ENCODE assay signal across 17 cellular contexts in genomic region chr13:111845621-111846351, GRCh38.
DNase-seq lines count a peak whose midpoint lies in the region; ATAC-seq and TF ChIP-seq lines count a peak whose summit lies in the region.
"Had no signal": no experiment of that assay in that cellular context is flagged by ENCODE, and none has a peak within 500 bp of the region (broad histone marks: within the 10 kb centered on the region; RNA-seq: fewer than 3 reads in every experiment).

No MANE protein-coding gene starts in this region.

- no peak for TF ChIP-seq CTCF in GM23338 (conservative IDR thresholded peaks at IDR 0.05; ENCODE audit: low read depth in 2 of 2)
- no peak for TF ChIP-seq CTCF in WTC11 (IDR thresholded peaks at IDR 0.05)
- no peak for TF ChIP-seq CTCF in activated CD8-positive, alpha-beta T cell treated with anti-CD3 and anti-CD28 coated beads for 36 hours (IDR thresholded peaks at IDR 0.05)
- TF ChIP-seq CTCF in nephron progenitor cell (IDR thresholded peaks at IDR 0.05) = no peak

- H3K9me3 Mint-ChIP-seq in GM23338 (peaks cover 19% of the 10 kb centered on the region; the same call in 2 of the 3 replicates), WTC11 (peaks cover 13% of the 10 kb centered on the region), nephron progenitor cell (peaks cover 20% of the 10 kb centered on the region)
- H3K9me3 Mint-ChIP-seq in activated CD8-positive, alpha-beta T cell treated with anti-CD3 and anti-CD28 coated beads for 36 hours = peaks cover 2% of the 10 kb centered on the region
- H3K9me3 Mint-ChIP-seq: activated T-helper 17 cell treated with anti-CD3 and anti-CD28 coated beads, Interleukin-2, amount 50 U/mL, for 72 hours had no signal

- intact Hi-C loops in activated CD8-positive, alpha-beta T cell treated with anti-CD3 and anti-CD28 coated beads for 36 hours (cut with micrococcal nuclease) = no loop called here

- H3K4me1 Mint-ChIP-seq in GM23338 (peaks cover 43% of the 10 kb centered on the region), WTC11 (peaks cover 45% of the 10 kb centered on the region), nephron progenitor cell (peaks cover 20% of the 10 kb centered on the region)
- no peaks in the 10 kb centered on the region for H3K4me1 Mint-ChIP-seq in activated CD8-positive, alpha-beta T cell treated with anti-CD3 and anti-CD28 coated beads for 36 hours (ENCODE audit: low read depth)
- H3K4me1 Mint-ChIP-seq: activated CD8-positive, alpha-beta memory T cell treated with anti-CD3 and anti-CD28 coated beads, Interleukin-2, amount 10 ng/mL, durations not matched to agents 7 days and 5 days; activated T-helper 17 cell treated with anti-CD3 and anti-CD28 coated beads, Interleukin-2, amount 50 U/mL, for 72 hours had no signal

- peaks cover 37% of the 10 kb centered on the region for H3K4me1 ChIP-seq in GM23338 (ENCODE audit: insufficient read depth)
- peaks cover 27% of the 10 kb centered on the region for H3K4me1 ChIP-seq in HUES64 (ENCODE audit: insufficient read depth, low read length)

- peak overlapping the region; percentile 42; the same call in 1 of the 2 replicates for H3K9ac ChIP-seq in HUES64 (ENCODE audit: low read depth, low read length)

- H3K27me3 Mint-ChIP-seq in GM23338 (ENCODE audit: insufficient read depth, low read depth, poor library complexity) (peaks cover 11% of the 10 kb centered on the region), WTC11 (ENCODE audit: low read depth) (no peaks in the 10 kb centered on the region), nephron progenitor cell (ENCODE audit: low read depth, poor library complexity) (peaks cover 39% of the 10 kb centered on the region)
- peaks cover 17% of the 10 kb centered on the region for H3K27me3 Mint-ChIP-seq in activated CD8-positive, alpha-beta T cell treated with anti-CD3 and anti-CD28 coated beads for 36 hours

- peaks cover 9% of the 10 kb centered on the region; the same call in 1 of the 2 replicates for H3K36me3 ChIP-seq in GM23338 (ENCODE audit: insufficient read depth)
- H3K36me3 ChIP-seq in HUES64 (ENCODE audit: insufficient read depth, low read length) = no peaks in the 10 kb centered on the region

- WGBS in HUES64 = 24% methylated on average over 29 of the region's 29 CpGs

- H4K20me1 ChIP-seq in GM23338 (replicated peaks; ENCODE audit: insufficient read depth) = no peaks in the 10 kb centered on the region

- H2AFZ ChIP-seq in GM23338 = no peak overlapping the region

- ATAC-seq in GM23338 (peak; percentile 90), WTC11 (peak; percentile 80)
- no peak for ATAC-seq in activated CD8-positive, alpha-beta T cell treated with anti-CD3 and anti-CD28 coated beads for 36 hours
- ATAC-seq: activated CD8-positive, alpha-beta memory T cell treated with anti-CD3 and anti-CD28 coated beads, Interleukin-2, amount 10 ng/mL, durations not matched to agents 7 days and 5 days; activated T-helper 17 cell treated with anti-CD3 and anti-CD28 coated beads, Interleukin-2, amount 50 U/mL, for 72 hours; esophagus mucosa; naive thymus-derived CD8-positive, alpha-beta T cell had no signal

- H3K36me3 Mint-ChIP-seq in GM23338 (ENCODE audit: low read depth) (peaks cover 16% of the 10 kb centered on the region; the same call in 2 of the 3 replicates), WTC11 (peaks cover 10% of the 10 kb centered on the region), nephron progenitor cell (ENCODE audit: low read depth) (no peaks in the 10 kb centered on the region)
- H3K36me3 Mint-ChIP-seq in activated CD8-positive, alpha-beta T cell treated with anti-CD3 and anti-CD28 coated beads for 36 hours (ENCODE audit: low read depth) = no peaks in the 10 kb centered on the region
- H3K36me3 Mint-ChIP-seq: activated CD8-positive, alpha-beta memory T cell treated with anti-CD3 and anti-CD28 coated beads, Interleukin-2, amount 10 ng/mL, durations not matched to agents 7 days and 5 days; naive thymus-derived CD8-positive, alpha-beta T cell had no signal

- H3F3A ChIP-seq in GM23338 (replicated peaks; ENCODE audit: low read depth) = peaks cover 16% of the 10 kb centered on the region

- H3K9me2 ChIP-seq in GM23338 (ENCODE audit: insufficient read depth) = 0 out of 2 replicates have a peak, but pooled peaks cover 8% of the 10 kb centered on the region

- H3K27ac ChIP-seq in GM23338 (ENCODE audit: low read depth) = peak overlapping the region; percentile 95
- H3K27ac ChIP-seq in HUES64 (ENCODE audit: low read depth, low read length) = peak overlapping the region; percentile 91
- H3K27ac ChIP-seq: dorsolateral prefrontal cortex had no signal

- peak; percentile 82 for DNase-seq in GM23338 (ENCODE audit: low spot score)
- peak; percentile 57 for DNase-seq in WTC11 (ENCODE audit: low spot score)
- DNase-seq in iPS-NIHi7 (ENCODE audit: extremely low spot score) = peak; percentile 65
- no peak for DNase-seq in AG20443 (ENCODE audit: low spot score)
- DNase-seq in activated CD8-positive, alpha-beta T cell treated with anti-CD3 and anti-CD28 coated beads for 36 hours = no peak
- DNase-seq in nephron progenitor cell = no peak
- DNase-seq: activated CD8-positive, alpha-beta memory T cell treated with anti-CD3 and anti-CD28 coated beads, Interleukin-2, amount 10 ng/mL, durations not matched to agents 7 days and 5 days; dorsolateral prefrontal cortex; GF-D8; kidney; mesenchymal stem cell; naive thymus-derived CD8-positive, alpha-beta T cell; NK-92 treated with Interleukin-12 subunit alpha and Interleukin-12 subunit beta, amount 100 ng/mL, for 24 hours; stimulated activated CD8-positive, alpha-beta memory T cell treated with anti-CD3 and anti-CD28 coated beads, Interleukin-4, amount 100 ng/mL, for 48 hours had no signal

- H3K9me3 ChIP-seq in HUES64 (ENCODE audit: insufficient read depth, low read depth, low read length) = peaks cover 3% of the 10 kb centered on the region; the same call in 1 of the 2 replicates

- H3K79me2 ChIP-seq in GM23338 (replicated peaks; ENCODE audit: insufficient read depth) = no peaks in the 10 kb centered on the region

- POLR2A ChIA-PET in WTC11 (lab: Charles Lee) = no interaction called here
- POLR2A ChIA-PET in activated CD8-positive, alpha-beta T cell treated with anti-CD3 and anti-CD28 coated beads for 36 hours (lab: Charles Lee) = no interaction called here

- H3K4me2 ChIP-seq in GM23338 = peak overlapping the region; percentile 74

- H3K4me3 ChIP-seq in GM23338 = peak overlapping the region; percentile 40
- H3K4me3 ChIP-seq in HUES64 (ENCODE audit: low read length) = peak overlapping the region; percentile 31
- H3K4me3 ChIP-seq: dorsolateral prefrontal cortex had no signal

- CTCF ChIA-PET in WTC11 (lab: Charles Lee) = interaction anchor here (1.0 to 2.0 kb wide), 3 partner anchors 14 to 341 kb away, joined by 3 to 4 read pairs (median 3); no protein-coding TSS in a partner anchor
- CTCF ChIA-PET in activated CD8-positive, alpha-beta T cell treated with anti-CD3 and anti-CD28 coated beads for 36 hours (lab: Charles Lee) = no interaction called here

- H3K4me3 Mint-ChIP-seq in GM23338 = peak overlapping the region; percentile 47; the same call in 2 of the 3 replicates
- peak overlapping the region; percentile 48 for H3K4me3 Mint-ChIP-seq in WTC11
- H3K4me3 Mint-ChIP-seq in activated CD8-positive, alpha-beta T cell treated with anti-CD3 and anti-CD28 coated beads for 36 hours = no peak overlapping the region
- H3K4me3 Mint-ChIP-seq in nephron progenitor cell = no peak overlapping the region
- H3K4me3 Mint-ChIP-seq: activated CD8-positive, alpha-beta memory T cell treated with anti-CD3 and anti-CD28 coated beads, Interleukin-2, amount 10 ng/mL, durations not matched to agents 7 days and 5 days; activated T-helper 17 cell treated with anti-CD3 and anti-CD28 coated beads, Interleukin-2, amount 50 U/mL, for 72 hours; naive thymus-derived CD8-positive, alpha-beta T cell had no signal

- no peaks in the 10 kb centered on the region for H3K27me3 ChIP-seq in GM23338 (ENCODE audit: insufficient read depth)
- no peaks in the 10 kb centered on the region for H3K27me3 ChIP-seq in HUES64 (ENCODE audit: insufficient read depth, low read length)

- peak overlapping the region; percentile 88 for H3K27ac Mint-ChIP-seq in GM23338
- peak overlapping the region; percentile 99 for H3K27ac Mint-ChIP-seq in WTC11
- H3K27ac Mint-ChIP-seq in activated CD8-positive, alpha-beta T cell treated with anti-CD3 and anti-CD28 coated beads for 36 hours = no peak overlapping the region
- no peak overlapping the region for H3K27ac Mint-ChIP-seq in nephron progenitor cell
- H3K27ac Mint-ChIP-seq: activated CD8-positive, alpha-beta memory T cell treated with anti-CD3 and anti-CD28 coated beads, Interleukin-2, amount 10 ng/mL, durations not matched to agents 7 days and 5 days; activated T-helper 17 cell treated with anti-CD3 and anti-CD28 coated beads, Interleukin-2, amount 50 U/mL, for 72 hours; naive thymus-derived CD8-positive, alpha-beta T cell had no signal

TF ChIP-seq in GM23338, 12 proteins besides CTCF, POLR2A, EP300 and RAD21 (continues in another document):
- TF ChIP-seq ZNF331 (CRISPR knock-in tag; IDR thresholded peaks at IDR 0.05; ENCODE audit: low read depth) = no peak

TF ChIP-seq in WTC11, 78 proteins besides CTCF, POLR2A, EP300 and RAD21 (continues in another document):
- TF ChIP-seq CBFB (CRISPR knock-in tag; IDR thresholded peaks at IDR 0.05; ENCODE audit: low read depth) (0 out of 2 replicates have a peak, but pooled peaks have one; percentile 35), SP1 (CRISPR knock-in tag; conservative IDR thresholded peaks at IDR 0.05) (peak; percentile 54), TEAD4 (CRISPR knock-in tag; IDR thresholded peaks at IDR 0.05) (no peak), FOXP4 (CRISPR knock-in tag; IDR thresholded peaks at IDR 0.05) (peak; percentile 30; the same call in 1 of the 2 replicates), ZNF396 (CRISPR knock-in tag; IDR thresholded peaks at IDR 0.05; ENCODE audit: borderline replicate concordance) (no peak), GTF2I (CRISPR knock-in tag; conservative IDR thresholded peaks at IDR 0.05) (no peak)

Comparison
In these comparisons a context has a peak if more than half of its experiments do, and no peak if none do; other contexts are left out.
1. DNase-seq: peak in GM23338 (single experiment), WTC11 (single experiment) and iPS-NIHi7 (single experiment); none in AG20443 (single experiment), activated CD8-positive, alpha-beta T cell treated with anti-CD3 and anti-CD28 coated beads for 36 hours (single experiment) and nephron progenitor cell (single experiment).
2. H3K27ac Mint-ChIP-seq: peak in GM23338 (single experiment) and WTC11 (single experiment); none in activated CD8-positive, alpha-beta T cell treated with anti-CD3 and anti-CD28 coated beads for 36 hours (single experiment) and nephron progenitor cell (single experiment).
3. H3K4me3 Mint-ChIP-seq: peak in GM23338 (single experiment) and WTC11 (single experiment); none in activated CD8-positive, alpha-beta T cell treated with anti-CD3 and anti-CD28 coated beads for 36 hours (single experiment) and nephron progenitor cell (single experiment).